In the genomic region with DNA sequence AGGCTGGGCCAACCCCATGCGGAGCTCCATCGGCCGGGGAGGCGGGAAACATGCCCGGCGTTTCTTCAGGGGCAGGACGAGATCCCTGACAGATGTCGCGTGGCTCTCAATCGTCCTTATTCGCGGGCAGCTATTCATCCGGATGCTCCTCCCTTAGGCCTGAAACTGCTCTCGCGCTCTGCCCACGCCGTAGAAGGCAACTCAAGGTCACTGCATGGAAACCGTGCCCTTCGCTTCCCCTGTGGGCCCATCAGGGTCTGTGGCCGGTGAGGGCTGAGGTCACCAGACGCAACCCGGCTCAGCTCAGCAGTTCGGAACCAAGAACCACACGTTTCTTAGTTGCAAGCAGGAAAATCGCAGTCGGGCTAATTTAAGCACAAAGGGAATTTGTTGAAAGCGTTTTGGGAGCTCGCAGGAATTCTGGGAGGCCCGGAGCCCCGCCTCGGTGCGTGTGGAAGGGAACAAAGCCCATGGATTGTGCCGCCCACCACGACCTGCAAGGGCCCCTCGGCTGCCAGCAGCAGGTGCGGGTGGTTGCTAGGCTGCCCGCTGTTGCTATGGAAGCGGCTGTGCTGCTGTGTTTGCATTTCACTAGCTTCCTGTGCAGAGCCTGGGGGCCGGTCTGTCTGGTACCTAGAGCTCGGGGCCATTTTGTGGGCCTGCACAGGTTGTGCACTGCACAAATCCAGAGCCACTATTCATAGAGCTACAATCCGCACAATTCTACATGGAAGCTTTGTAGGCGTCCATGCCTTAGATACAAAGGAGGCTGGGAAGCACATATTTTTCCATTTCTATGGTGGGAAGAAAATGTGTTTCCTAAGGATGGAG, we compare ENCODE assay signal across 1 cellular context.
TF ChIP-seq lines count a peak whose summit lies in the region.

No MANE protein-coding gene starts in this region.

TF ChIP-seq in HepG2, 621 proteins besides CTCF, POLR2A, EP300 and RAD21 (continued from another document and continues in another):
- TF ChIP-seq, protein P1, sequence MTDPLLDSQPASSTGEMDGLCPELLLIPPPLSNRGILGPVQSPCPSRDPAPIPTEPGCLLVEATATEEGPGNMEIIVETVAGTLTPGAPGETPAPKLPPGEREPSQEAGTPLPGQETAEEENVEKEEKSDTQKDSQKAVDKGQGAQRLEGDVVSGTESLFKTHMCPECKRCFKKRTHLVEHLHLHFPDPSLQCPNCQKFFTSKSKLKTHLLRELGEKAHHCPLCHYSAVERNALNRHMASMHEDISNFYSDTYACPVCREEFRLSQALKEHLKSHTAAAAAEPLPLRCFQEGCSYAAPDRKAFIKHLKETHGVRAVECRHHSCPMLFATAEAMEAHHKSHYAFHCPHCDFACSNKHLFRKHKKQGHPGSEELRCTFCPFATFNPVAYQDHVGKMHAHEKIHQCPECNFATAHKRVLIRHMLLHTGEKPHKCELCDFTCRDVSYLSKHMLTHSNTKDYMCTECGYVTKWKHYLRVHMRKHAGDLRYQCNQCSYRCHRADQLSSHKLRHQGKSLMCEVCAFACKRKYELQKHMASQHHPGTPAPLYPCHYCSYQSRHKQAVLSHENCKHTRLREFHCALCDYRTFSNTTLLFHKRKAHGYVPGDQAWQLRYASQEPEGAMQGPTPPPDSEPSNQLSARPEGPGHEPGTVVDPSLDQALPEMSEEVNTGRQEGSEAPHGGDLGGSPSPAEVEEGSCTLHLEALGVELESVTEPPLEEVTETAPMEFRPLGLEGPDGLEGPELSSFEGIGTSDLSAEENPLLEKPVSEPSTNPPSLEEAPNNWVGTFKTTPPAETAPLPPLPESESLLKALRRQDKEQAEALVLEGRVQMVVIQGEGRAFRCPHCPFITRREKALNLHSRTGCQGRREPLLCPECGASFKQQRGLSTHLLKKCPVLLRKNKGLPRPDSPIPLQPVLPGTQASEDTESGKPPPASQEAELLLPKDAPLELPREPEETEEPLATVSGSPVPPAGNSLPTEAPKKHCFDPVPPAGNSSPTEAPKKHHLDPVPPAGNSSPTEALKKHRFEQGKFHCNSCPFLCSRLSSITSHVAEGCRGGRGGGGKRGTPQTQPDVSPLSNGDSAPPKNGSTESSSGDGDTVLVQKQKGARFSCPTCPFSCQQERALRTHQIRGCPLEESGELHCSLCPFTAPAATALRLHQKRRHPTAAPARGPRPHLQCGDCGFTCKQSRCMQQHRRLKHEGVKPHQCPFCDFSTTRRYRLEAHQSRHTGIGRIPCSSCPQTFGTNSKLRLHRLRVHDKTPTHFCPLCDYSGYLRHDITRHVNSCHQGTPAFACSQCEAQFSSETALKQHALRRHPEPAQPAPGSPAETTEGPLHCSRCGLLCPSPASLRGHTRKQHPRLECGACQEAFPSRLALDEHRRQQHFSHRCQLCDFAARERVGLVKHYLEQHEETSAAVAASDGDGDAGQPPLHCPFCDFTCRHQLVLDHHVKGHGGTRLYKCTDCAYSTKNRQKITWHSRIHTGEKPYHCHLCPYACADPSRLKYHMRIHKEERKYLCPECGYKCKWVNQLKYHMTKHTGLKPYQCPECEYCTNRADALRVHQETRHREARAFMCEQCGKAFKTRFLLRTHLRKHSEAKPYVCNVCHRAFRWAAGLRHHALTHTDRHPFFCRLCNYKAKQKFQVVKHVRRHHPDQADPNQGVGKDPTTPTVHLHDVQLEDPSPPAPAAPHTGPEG (CRISPR knock-in tag; IDR thresholded peaks at IDR 0.05): peak; percentile 1; the same call in 1 of the 2 replicates
- TF ChIP-seq NONO (IDR thresholded peaks at IDR 0.05) (no peak), NONO (CRISPR knock-in tag; conservative IDR thresholded peaks at IDR 0.05) (peak; percentile 74), ZFP82 (CRISPR knock-in tag; IDR thresholded peaks at IDR 0.05; ENCODE audit: borderline replicate concordance) (no peak), KDM5B (CRISPR knock-in tag; IDR thresholded peaks at IDR 0.05; ENCODE audit: borderline replicate concordance) (peak; percentile 51; the same call in 1 of the 2 replicates), FOXK2 (IDR thresholded peaks at IDR 0.05) (no peak), ZNF160 (CRISPR knock-in tag; IDR thresholded peaks at IDR 0.05) (no peak), TOPORS (CRISPR knock-in tag; IDR thresholded peaks at IDR 0.05) (no peak), ZNF644 (CRISPR knock-in tag; IDR thresholded peaks at IDR 0.05; ENCODE audit: low read depth) (no peak), PRPF4 (IDR thresholded peaks at IDR 0.05; ENCODE audit: low read depth, low read length, poor library complexity, severe bottlenecking) (no peak), ZKSCAN8 (CRISPR knock-in tag; IDR thresholded peaks at IDR 0.05; ENCODE audit: borderline replicate concordance) (no peak), ZNF180 (CRISPR knock-in tag; IDR thresholded peaks at IDR 0.05; ENCODE audit: borderline replicate concordance, low read depth) (no peak), SUZ12 (IDR thresholded peaks at IDR 0.05; ENCODE audit: low read depth, low read length) (no peak), ZNF605 (CRISPR knock-in tag; IDR thresholded peaks at IDR 0.05) (no peak), ZNF674 (CRISPR knock-in tag; IDR thresholded peaks at IDR 0.05; ENCODE audit: low read depth) (no peak), RXRA (CRISPR knock-in tag; IDR thresholded peaks at IDR 0.05) (peak; percentile 81), HNF4G (IDR thresholded peaks at IDR 0.05; ENCODE audit: borderline replicate concordance, low read depth, low read length) (no peak; the same call in 1 of the 2 replicates), HNF4G (CRISPR knock-in tag; IDR thresholded peaks at IDR 0.05; ENCODE audit: borderline replicate concordance, low read depth) (0 out of 2 replicates have a peak, but pooled peaks have one; percentile 16), ZKSCAN5 (CRISPR knock-in tag; IDR thresholded peaks at IDR 0.05) (no peak), SNRNP70 (IDR thresholded peaks at IDR 0.05; ENCODE audit: low read depth, low read length) (no peak), TARDBP (CRISPR knock-in tag; IDR thresholded peaks at IDR 0.05) (peak; percentile 69; the same call in 1 of the 2 replicates)
- TF ChIP-seq, protein P2, sequence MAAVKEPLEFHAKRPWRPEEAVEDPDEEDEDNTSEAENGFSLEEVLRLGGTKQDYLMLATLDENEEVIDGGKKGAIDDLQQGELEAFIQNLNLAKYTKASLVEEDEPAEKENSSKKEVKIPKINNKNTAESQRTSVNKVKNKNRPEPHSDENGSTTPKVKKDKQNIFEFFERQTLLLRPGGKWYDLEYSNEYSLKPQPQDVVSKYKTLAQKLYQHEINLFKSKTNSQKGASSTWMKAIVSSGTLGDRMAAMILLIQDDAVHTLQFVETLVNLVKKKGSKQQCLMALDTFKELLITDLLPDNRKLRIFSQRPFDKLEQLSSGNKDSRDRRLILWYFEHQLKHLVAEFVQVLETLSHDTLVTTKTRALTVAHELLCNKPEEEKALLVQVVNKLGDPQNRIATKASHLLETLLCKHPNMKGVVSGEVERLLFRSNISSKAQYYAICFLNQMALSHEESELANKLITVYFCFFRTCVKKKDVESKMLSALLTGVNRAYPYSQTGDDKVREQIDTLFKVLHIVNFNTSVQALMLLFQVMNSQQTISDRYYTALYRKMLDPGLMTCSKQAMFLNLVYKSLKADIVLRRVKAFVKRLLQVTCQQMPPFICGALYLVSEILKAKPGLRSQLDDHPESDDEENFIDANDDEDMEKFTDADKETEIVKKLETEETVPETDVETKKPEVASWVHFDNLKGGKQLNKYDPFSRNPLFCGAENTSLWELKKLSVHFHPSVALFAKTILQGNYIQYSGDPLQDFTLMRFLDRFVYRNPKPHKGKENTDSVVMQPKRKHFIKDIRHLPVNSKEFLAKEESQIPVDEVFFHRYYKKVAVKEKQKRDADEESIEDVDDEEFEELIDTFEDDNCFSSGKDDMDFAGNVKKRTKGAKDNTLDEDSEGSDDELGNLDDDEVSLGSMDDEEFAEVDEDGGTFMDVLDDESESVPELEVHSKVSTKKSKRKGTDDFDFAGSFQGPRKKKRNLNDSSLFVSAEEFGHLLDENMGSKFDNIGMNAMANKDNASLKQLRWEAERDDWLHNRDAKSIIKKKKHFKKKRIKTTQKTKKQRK (IDR thresholded peaks at IDR 0.05; ENCODE audit: low read length): no peak
- TF ChIP-seq, protein P3, sequence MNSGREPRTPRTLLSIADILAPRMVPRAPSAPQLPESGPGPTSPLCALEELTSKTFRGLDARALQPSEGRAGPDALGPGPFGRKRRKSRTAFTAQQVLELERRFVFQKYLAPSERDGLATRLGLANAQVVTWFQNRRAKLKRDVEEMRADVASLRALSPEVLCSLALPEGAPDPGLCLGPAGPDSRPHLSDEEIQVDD (CRISPR knock-in tag; IDR thresholded peaks at IDR 0.05; ENCODE audit: borderline replicate concordance): no peak
- TF ChIP-seq, protein P4, sequence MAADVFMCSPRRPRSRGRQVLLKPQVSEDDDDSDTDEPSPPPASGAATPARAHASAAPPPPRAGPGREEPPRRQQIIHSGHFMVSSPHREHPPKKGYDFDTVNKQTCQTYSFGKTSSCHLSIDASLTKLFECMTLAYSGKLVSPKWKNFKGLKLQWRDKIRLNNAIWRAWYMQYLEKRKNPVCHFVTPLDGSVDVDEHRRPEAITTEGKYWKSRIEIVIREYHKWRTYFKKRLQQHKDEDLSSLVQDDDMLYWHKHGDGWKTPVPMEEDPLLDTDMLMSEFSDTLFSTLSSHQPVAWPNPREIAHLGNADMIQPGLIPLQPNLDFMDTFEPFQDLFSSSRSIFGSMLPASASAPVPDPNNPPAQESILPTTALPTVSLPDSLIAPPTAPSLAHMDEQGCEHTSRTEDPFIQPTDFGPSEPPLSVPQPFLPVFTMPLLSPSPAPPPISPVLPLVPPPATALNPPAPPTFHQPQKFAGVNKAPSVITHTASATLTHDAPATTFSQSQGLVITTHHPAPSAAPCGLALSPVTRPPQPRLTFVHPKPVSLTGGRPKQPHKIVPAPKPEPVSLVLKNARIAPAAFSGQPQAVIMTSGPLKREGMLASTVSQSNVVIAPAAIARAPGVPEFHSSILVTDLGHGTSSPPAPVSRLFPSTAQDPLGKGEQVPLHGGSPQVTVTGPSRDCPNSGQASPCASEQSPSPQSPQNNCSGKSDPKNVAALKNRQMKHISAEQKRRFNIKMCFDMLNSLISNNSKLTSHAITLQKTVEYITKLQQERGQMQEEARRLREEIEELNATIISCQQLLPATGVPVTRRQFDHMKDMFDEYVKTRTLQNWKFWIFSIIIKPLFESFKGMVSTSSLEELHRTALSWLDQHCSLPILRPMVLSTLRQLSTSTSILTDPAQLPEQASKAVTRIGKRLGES (CRISPR knock-in tag; IDR thresholded peaks at IDR 0.05; ENCODE audit: borderline replicate concordance): no peak
- TF ChIP-seq, protein P5, sequence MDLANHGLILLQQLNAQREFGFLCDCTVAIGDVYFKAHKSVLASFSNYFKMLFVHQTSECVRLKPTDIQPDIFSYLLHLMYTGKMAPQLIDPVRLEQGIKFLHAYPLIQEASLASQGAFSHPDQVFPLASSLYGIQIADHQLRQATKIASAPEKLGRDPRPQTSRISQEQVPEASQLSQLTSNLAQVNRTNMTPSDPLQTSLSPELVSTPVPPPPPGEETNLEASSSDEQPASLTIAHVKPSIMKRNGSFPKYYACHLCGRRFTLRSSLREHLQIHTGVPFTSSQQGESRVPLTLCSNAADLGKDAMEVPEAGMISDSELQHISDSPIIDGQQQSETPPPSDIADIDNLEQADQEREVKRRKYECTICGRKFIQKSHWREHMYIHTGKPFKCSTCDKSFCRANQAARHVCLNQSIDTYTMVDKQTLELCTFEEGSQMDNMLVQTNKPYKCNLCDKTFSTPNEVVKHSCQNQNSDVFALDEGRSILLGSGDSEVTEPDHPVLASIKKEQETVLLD (CRISPR knock-in tag; IDR thresholded peaks at IDR 0.05; ENCODE audit: low read depth): peak; percentile 51; the same call in 1 of the 2 replicates
- TF ChIP-seq, protein P6, sequence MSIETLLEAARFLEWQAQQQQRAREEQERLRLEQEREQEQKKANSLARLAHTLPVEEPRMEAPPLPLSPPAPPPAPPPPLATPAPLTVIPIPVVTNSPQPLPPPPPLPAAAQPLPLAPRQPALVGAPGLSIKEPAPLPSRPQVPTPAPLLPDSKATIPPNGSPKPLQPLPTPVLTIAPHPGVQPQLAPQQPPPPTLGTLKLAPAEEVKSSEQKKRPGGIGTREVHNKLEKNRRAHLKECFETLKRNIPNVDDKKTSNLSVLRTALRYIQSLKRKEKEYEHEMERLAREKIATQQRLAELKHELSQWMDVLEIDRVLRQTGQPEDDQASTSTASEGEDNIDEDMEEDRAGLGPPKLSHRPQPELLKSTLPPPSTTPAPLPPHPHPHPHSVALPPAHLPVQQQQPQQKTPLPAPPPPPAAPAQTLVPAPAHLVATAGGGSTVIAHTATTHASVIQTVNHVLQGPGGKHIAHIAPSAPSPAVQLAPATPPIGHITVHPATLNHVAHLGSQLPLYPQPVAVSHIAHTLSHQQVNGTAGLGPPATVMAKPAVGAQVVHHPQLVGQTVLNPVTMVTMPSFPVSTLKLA (IDR thresholded peaks at IDR 0.05): no peak
- TF ChIP-seq, protein P7, sequence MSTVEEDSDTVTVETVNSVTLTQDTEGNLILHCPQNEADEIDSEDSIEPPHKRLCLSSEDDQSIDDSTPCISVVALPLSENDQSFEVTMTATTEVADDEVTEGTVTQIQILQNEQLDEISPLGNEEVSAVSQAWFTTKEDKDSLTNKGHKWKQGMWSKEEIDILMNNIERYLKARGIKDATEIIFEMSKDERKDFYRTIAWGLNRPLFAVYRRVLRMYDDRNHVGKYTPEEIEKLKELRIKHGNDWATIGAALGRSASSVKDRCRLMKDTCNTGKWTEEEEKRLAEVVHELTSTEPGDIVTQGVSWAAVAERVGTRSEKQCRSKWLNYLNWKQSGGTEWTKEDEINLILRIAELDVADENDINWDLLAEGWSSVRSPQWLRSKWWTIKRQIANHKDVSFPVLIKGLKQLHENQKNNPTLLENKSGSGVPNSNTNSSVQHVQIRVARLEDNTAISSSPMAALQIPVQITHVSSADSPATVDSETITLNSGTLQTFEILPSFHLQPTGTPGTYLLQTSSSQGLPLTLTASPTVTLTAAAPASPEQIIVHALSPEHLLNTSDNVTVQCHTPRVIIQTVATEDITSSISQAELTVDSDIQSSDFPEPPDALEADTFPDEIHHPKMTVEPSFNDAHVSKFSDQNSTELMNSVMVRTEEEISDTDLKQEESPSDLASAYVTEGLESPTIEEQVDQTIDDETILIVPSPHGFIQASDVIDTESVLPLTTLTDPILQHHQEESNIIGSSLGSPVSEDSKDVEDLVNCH (CRISPR knock-in tag; IDR thresholded peaks at IDR 0.05): no peak
- TF ChIP-seq, protein P8, sequence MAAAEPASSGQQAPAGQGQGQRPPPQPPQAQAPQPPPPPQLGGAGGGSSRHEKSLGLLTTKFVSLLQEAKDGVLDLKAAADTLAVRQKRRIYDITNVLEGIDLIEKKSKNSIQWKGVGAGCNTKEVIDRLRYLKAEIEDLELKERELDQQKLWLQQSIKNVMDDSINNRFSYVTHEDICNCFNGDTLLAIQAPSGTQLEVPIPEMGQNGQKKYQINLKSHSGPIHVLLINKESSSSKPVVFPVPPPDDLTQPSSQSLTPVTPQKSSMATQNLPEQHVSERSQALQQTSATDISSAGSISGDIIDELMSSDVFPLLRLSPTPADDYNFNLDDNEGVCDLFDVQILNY (CRISPR knock-in tag; conservative IDR thresholded peaks at IDR 0.05): peak; percentile 83
- TF ChIP-seq, protein P9, sequence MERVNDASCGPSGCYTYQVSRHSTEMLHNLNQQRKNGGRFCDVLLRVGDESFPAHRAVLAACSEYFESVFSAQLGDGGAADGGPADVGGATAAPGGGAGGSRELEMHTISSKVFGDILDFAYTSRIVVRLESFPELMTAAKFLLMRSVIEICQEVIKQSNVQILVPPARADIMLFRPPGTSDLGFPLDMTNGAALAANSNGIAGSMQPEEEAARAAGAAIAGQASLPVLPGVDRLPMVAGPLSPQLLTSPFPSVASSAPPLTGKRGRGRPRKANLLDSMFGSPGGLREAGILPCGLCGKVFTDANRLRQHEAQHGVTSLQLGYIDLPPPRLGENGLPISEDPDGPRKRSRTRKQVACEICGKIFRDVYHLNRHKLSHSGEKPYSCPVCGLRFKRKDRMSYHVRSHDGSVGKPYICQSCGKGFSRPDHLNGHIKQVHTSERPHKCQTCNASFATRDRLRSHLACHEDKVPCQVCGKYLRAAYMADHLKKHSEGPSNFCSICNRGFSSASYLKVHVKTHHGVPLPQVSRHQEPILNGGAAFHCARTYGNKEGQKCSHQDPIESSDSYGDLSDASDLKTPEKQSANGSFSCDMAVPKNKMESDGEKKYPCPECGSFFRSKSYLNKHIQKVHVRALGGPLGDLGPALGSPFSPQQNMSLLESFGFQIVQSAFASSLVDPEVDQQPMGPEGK (CRISPR knock-in tag; IDR thresholded peaks at IDR 0.05): peak; percentile 84
